In the genomic region with DNA sequence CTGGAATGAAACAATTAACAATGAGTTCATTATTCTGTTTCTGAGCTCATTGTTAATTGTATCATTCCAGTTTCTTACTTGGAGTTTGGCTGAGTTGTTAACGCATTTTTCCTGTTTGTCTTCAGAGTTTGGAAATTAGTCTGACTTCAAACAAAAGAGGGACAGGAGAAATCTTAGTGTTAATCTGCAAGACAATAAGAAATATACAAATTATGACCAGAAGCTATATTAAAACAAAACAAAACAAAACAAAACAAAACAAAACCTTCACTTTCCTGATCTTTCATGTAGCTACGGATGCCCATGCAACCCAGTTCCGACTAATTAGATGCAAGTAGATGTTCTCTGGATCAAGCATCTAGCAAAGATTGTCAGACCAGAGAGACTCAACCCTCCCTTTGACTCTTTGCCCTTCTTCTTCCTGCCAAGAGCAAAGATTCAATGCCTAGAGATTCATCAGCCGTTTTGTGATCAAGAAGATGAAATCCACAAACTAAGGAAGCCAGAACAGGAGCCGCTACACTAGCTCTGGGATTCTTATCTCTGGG, we compare ENCODE assay signal across 21 cellular contexts.
DNase-seq lines count a peak whose midpoint lies in the region; ATAC-seq, FAIRE-seq and TF ChIP-seq lines count a peak whose summit lies in the region.
"Had no signal": no experiment of that assay in that cellular context is flagged by ENCODE, and none has a peak within 500 bp of the region (broad histone marks: within the 10 kb centered on the region; RNA-seq: fewer than 3 reads in every experiment).

No MANE protein-coding gene starts in this region.

- H3K27me3 Mint-ChIP-seq in effector memory CD8-positive, alpha-beta T cell: no peaks in the 10 kb centered on the region
- H3K27me3 Mint-ChIP-seq: B cell had no signal

- ATAC-seq in sciatic nerve: peak; percentile 30
- ATAC-seq in activated CD4-positive, CD25-positive, alpha-beta regulatory T cell treated with anti-CD3 and anti-CD28 coated beads, Interleukin-2, amount 50 U/mL, for 24 hours: no peak
- no peak for ATAC-seq in effector memory CD8-positive, alpha-beta T cell (replicated peaks)

- H3K23ac ChIP-seq in H1 (ENCODE audit: insufficient read length): no peak overlapping the region

- H3K9me3 Mint-ChIP-seq in effector memory CD8-positive, alpha-beta T cell: peaks cover 11 to 17% of the 10 kb centered on the region in 2 donors

- H2AK5ac ChIP-seq in H1 (ENCODE audit: low read depth, low read length): no peak overlapping the region

- no peak overlapping the region for H4K8ac ChIP-seq in H1 (ENCODE audit: extremely low read depth, insufficient read depth, low read length)

- intact Hi-C loops in sciatic nerve (cut with DNase I): no loop called here

- no peak overlapping the region for H3K27ac ChIP-seq in H1 (ENCODE audit: low read depth, low read length)
- H3K27ac ChIP-seq in mesodermal cell (ENCODE audit: low read depth, low read length, severe bottlenecking): peak overlapping the region; percentile 25

- H3K4me2 ChIP-seq in H1 (ENCODE audit: insufficient read depth in 1 of 2, low read depth in 2 of 2, low read length in 2 of 2): no peak overlapping the region

- H3K36me3 Mint-ChIP-seq in effector memory CD8-positive, alpha-beta T cell (ENCODE audit: insufficient read depth): no peaks in the 10 kb centered on the region
- H3K36me3 Mint-ChIP-seq: CD14-positive monocyte had no signal

- no peak overlapping the region for H2BK5ac ChIP-seq in H1 (ENCODE audit: low read depth, low read length)

- POLR2A ChIA-PET in H1 (lab: Charles Lee; ENCODE audit: partially characterized antibody): no interaction called here

- TF ChIP-seq CTCF in H1 (IDR thresholded peaks at IDR 0.05; ENCODE audit: control extremely low read depth in 1 of 3, insufficient read depth in 1 of 3, low read depth in 1 of 3, low read length in 3 of 3): no peak

- CTCF ChIA-PET in H1 (lab: Charles Lee; ENCODE audit: partially characterized antibody): interaction anchor here (0.6 to 2.0 kb wide), 5 partner anchors 8 to 849 kb away, joined by 3 to 7 read pairs (median 3); no protein-coding TSS in a partner anchor

- H3K4me3 ChIP-seq in H1 (ENCODE audit: extremely low read depth in 1 of 4, insufficient read depth in 2 of 4, low read depth in 3 of 4, low read length in 4 of 4): no peak overlapping the region
- no peak overlapping the region for H3K4me3 ChIP-seq in mesodermal cell (ENCODE audit: extremely low read depth, insufficient read depth, low read length, poor library complexity, severe bottlenecking)

- no peak overlapping the region for H2BK20ac ChIP-seq in H1 (ENCODE audit: low read length)

- no peak overlapping the region for H2BK12ac ChIP-seq in H1 (ENCODE audit: low read depth, low read length)

- no peak overlapping the region for H4K5ac ChIP-seq in H1 (ENCODE audit: insufficient read length, low read depth, low read length)

- no peak overlapping the region for H4K91ac ChIP-seq in H1 (replicated peaks; ENCODE audit: insufficient read length, low read length)

- H3K79me1 ChIP-seq in H1 (ENCODE audit: low read depth, low read length): no peaks in the 10 kb centered on the region

- H3K9ac ChIP-seq in H1 (replicated peaks in 1 of 4; ENCODE audit: extremely low read depth in 1 of 4, low read depth in 3 of 4, low read length in 3 of 4): no peak overlapping the region

- no peak overlapping the region for H3K27ac Mint-ChIP-seq in effector memory CD8-positive, alpha-beta T cell
- H3K27ac Mint-ChIP-seq: B cell, CD14-positive monocyte had no signal

- no peak overlapping the region for H3K4me3 Mint-ChIP-seq in effector memory CD8-positive, alpha-beta T cell
- H3K4me3 Mint-ChIP-seq: B cell, CD14-positive monocyte had no signal

- H3K14ac ChIP-seq in H1 (ENCODE audit: insufficient read length): no peak overlapping the region

- no peak overlapping the region for H2BK120ac ChIP-seq in H1 (replicated peaks; ENCODE audit: low read depth, low read length)

- peak; percentile 3 for DNase-seq in Ammon's horn (ENCODE audit: low spot score)
- DNase-seq in H1 (ENCODE audit: low read depth in 1 of 2, low spot score in 2 of 2): no peak
- DNase-seq in sciatic nerve (ENCODE audit: low spot score): no peak
- no peak for DNase-seq in effector memory CD8-positive, alpha-beta T cell
- no peak for DNase-seq in DMS53 treated with DMSO at 0.1 percent for 48 hours (lab: John Stamatoyannopoulos, UW; ENCODE audit: unreplicated experiment)
- DNase-seq in NCI-H774 (lab: John Stamatoyannopoulos, UW): no peak
- DNase-seq: GDM1, GOT3, Karpas-422, MV-4-11, NCI-H1105 treated with DMSO at 0.1 percent for 48 hours, NCI-H2029 treated with DMSO at 0.1 percent for 48 hours, NCI-H345, NCI-H524 treated with DMSO at 0.1 percent for 48 hours, SHP77 had no signal

- H3K4ac ChIP-seq in H1 (replicated peaks; ENCODE audit: insufficient read length, low read depth, low read length): no peak overlapping the region

- no peaks in the 10 kb centered on the region for H3K79me2 ChIP-seq in H1 (ENCODE audit: control insufficient read depth in 1 of 2, insufficient read depth in 2 of 2, low read length in 2 of 2)

- TF ChIP-seq RAD21 in H1 (IDR thresholded peaks at IDR 0.05 in 1 of 2, conservative IDR thresholded peaks at IDR 0.05 in 1 of 2; ENCODE audit: low read depth in 2 of 2, low read length in 2 of 2): no peak

- WGBS in H1 (ENCODE audit: extremely low coverage in 1 of 2, insufficient coverage in 1 of 2, insufficient read length in 1 of 2, insufficient replicate concordance in 2 of 2, low coverage in 1 of 2, low lambda C conversion rate in 2 of 2, missing lambda C conversion rate in 1 of 2), 2 experiments: 95% methylated on average over 5 of the region's 5 CpGs; no CpG with 5 or more reads in 1 of the 2 experiments
- 82 to 93% methylated on average over 3 of the region's 5 CpGs for WGBS in mesodermal cell (ENCODE audit: insufficient coverage in 2 of 2), 2 experiments

- FAIRE-seq in H1 (lab: Jason Lieb, UNC): no peak
- FAIRE-seq: A204.1, GM18507 had no signal

- no peak overlapping the region for H2AFZ ChIP-seq in H1 (ENCODE audit: low read length)

- no peak for TF ChIP-seq EP300 in H1 (IDR thresholded peaks at IDR 0.05; ENCODE audit: borderline replicate concordance in 1 of 2, low read depth in 2 of 2, low read length in 2 of 2)

- no peaks in the 10 kb centered on the region for H3K23me2 ChIP-seq in H1 (ENCODE audit: low read depth, low read length)

- no peak overlapping the region for H3K56ac ChIP-seq in H1 (replicated peaks; ENCODE audit: insufficient read length, low read depth, low read length)

- no peaks in the 10 kb centered on the region for H4K20me1 ChIP-seq in H1 (replicated peaks in 1 of 2; ENCODE audit: control insufficient read depth in 1 of 2, insufficient read depth in 2 of 2, low read length in 2 of 2)

- H3K36me3 ChIP-seq in H1 (ENCODE audit: control insufficient read depth in 2 of 4, insufficient read depth in 4 of 4, low read length in 3 of 4) (no peaks in the 10 kb centered on the region), mesodermal cell (ENCODE audit: control insufficient read depth, insufficient read depth, low read length) (no peaks in the 10 kb centered on the region)

- H3K4me1 ChIP-seq in H1 (replicated peaks in 1 of 4; ENCODE audit: control insufficient read depth in 3 of 4, insufficient read depth in 4 of 4, low read length in 3 of 4) (no peaks in the 10 kb centered on the region), mesodermal cell (ENCODE audit: control insufficient read depth, insufficient read depth, low read length, poor library complexity, severe bottlenecking) (peaks cover 14% of the 10 kb centered on the region)

- H3K4me1 Mint-ChIP-seq in effector memory CD8-positive, alpha-beta T cell (ENCODE audit: low read depth in 2 of 2): no peaks in the 10 kb centered on the region
- H3K4me1 Mint-ChIP-seq: B cell, CD14-positive monocyte had no signal

- H3K9me3 ChIP-seq in H1 (ENCODE audit: insufficient read depth in 2 of 2, low read depth in 1 of 2, low read length in 1 of 2) (no peaks in the 10 kb centered on the region; a peak in 1 of 4 replicates), mesodermal cell (ENCODE audit: control insufficient read depth, low read length) (peaks cover 10% of the 10 kb centered on the region)

- H3K18ac ChIP-seq in H1 (ENCODE audit: extremely low read depth, low read length): no peak overlapping the region

- no peak for TF ChIP-seq POLR2A in H1 (IDR thresholded peaks at IDR 0.05; ENCODE audit: control extremely low read depth in 1 of 2, low read depth in 2 of 2, low read length in 2 of 2)

- H2BK15ac ChIP-seq in H1 (ENCODE audit: low read length): 0 out of 2 replicates have a peak overlapping the region, but pooled peaks have one; percentile 46

- no peaks in the 10 kb centered on the region for H3K27me3 ChIP-seq in H1 (replicated peaks in 1 of 4; ENCODE audit: control insufficient read depth in 3 of 4, extremely low read depth in 1 of 4, insufficient read depth in 3 of 4, low read length in 3 of 4)

TF ChIP-seq in H1, 55 proteins besides CTCF, POLR2A, EP300 and RAD21:
- TF ChIP-seq CTBP2 (IDR thresholded peaks at IDR 0.05; ENCODE audit: borderline replicate concordance, insufficient read depth, insufficient read length, low read length) (no peak), SP2 (IDR thresholded peaks at IDR 0.05; ENCODE audit: low read length) (no peak), BACH1 (IDR thresholded peaks at IDR 0.05; ENCODE audit: low read length) (no peak), ZNF274 (IDR thresholded peaks at IDR 0.05; ENCODE audit: borderline replicate concordance, extremely low read depth, low read length) (no peak), RBBP5 (IDR thresholded peaks at IDR 0.05; ENCODE audit: borderline replicate concordance, low read depth, low read length) (no peak)
